24 cellular contexts compared by ENCODE assay signal in the genomic region with DNA sequence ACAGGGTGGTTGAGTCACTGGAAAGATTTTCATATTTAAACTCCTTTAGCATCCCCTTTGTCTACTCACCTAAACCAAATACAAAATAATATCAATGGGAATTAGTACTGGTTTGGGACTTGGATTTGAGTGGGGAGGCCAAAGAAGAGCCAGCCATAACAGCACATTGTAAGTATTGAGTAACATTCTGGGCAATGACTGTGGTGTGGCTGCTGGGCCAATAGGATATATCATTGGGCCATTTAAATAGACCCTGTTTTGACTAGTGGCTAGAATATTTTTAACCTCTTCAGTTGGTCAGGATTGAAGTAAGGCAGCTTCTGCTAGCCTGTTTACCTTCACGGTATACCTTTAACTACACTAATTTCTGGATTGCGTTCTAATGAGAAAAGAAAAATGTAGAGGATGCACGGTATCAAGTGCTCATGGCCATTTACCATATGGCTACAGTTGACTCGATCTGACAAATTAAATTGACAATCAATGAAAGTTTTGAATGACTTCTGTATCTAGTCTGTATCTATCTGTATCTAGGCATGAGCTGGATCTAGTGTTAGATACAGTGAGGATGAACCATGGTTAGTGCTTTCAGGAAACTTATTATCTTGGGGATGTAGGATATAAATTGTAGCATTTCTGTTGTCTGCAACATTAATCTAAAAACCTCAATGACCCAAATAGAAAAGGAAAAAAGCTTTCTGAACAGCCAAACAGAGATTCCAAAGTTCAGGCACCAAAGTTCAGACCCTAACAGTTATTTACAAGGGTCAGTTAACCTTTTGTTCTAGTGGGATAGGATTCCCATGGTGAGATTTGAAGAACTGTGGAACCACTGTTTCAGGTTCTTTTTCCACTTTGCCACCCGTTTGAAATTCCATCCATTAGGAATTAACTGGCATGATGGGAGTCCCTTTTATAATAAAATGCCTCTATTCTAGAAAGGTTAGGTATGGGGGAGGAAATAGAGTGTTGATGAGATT. TPM values are rescaled to one million over a fixed set of nuclear protein-coding genes. Genes with fewer than 3 reads are reported as not detected.
"Had no signal": no experiment of that assay in that cellular context is flagged by ENCODE, and none has a peak within 500 bp of the region (broad histone marks: within the 10 kb centered on the region; RNA-seq: fewer than 3 reads in every experiment).

No MANE protein-coding gene starts in this region.

- H3K9ac ChIP-seq: KMS-11 had no signal

- H3K4me3 ChIP-seq: SJSA1, SK-N-MC had no signal

- H3K36me3 ChIP-seq: SJSA1 had no signal

- H3K4me1 ChIP-seq: SJSA1 had no signal

- H3K4me2 ChIP-seq: KMS-11 had no signal

- H3K9me3 ChIP-seq: SJSA1 had no signal

- FAIRE-seq: RCC 7860 had no signal

- H3K27ac ChIP-seq: KMS-11, SJSA1, SK-N-MC had no signal

- DNase-seq: IMR-90, Kasumi-1, MM.1S, NCI-H1092 treated with DMSO at 0.1 percent for 48 hours, NCI-H1436, NCI-H187, NCI-H2029, NCI-H2081 treated with DMSO at 0.1 percent for 48 hours, NCI-H2171, NCI-H226, NCI-H446, NCI-H510A, NCI-H524 treated with DMSO at 0.1 percent for 48 hours, NCI-H69, NCI-H774, Right ventricle myocardium superior, RPMI8226, SIG-M5 had no signal

RNA-seq across cellular contexts. Expression of a gene that starts 6.8 kb away (rescaled TPM):
- total RNA-seq: HT-29, IMR-90, M059J, SJSA1 had no signal
- polyA plus RNA-seq: IMR-90 had no signal

RNA-seq across cellular contexts. Expression of a gene that starts 38.7 kb away (rescaled TPM):
- total RNA-seq: HT-29, Right ventricle myocardium superior had no signal
